In the genomic region with DNA sequence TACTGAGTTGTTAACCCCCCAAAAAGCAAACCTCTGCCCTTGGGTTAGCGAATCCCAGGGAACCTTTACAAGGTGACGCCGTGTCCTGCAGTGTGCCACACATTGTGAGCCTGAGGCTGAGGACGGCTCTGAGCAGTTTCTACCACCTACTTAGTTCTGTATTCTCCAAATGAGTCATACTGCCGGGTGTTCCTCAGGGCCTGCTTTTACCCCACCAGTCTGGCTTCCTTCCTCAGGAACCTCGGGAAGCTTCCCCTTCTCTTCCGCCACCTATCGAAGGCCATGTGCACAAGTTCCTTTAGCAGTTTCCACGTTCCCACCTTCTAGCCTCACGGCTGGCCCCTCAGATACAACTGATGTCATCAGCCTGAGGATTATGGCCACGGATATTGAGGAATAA, we compare ENCODE assay signal across 9 cellular contexts.
DNase-seq lines count a peak whose midpoint lies in the region; ATAC-seq and TF ChIP-seq lines count a peak whose summit lies in the region.
"Had no signal": no experiment of that assay in that cellular context is flagged by ENCODE, and none has a peak within 500 bp of the region (broad histone marks: within the 10 kb centered on the region; RNA-seq: fewer than 3 reads in every experiment).

No MANE protein-coding gene starts in this region.

- H3K4me3 ChIP-seq in right atrium auricular region (no peak overlapping the region), HL-60 (replicated peaks; ENCODE audit: insufficient read depth, low read length) (no peak overlapping the region), epithelial cell of esophagus (ENCODE audit: low read length) (no peak overlapping the region), upper lobe of left lung (no peak overlapping the region)
- H3K4me3 ChIP-seq: sigmoid colon had no signal

- peak; percentile 57 for DNase-seq in Right ventricle myocardium inferior (ENCODE audit: missing footprints)
- no peak for DNase-seq in right atrium auricular region (ENCODE audit: low spot score)
- DNase-seq in HL-60 (ENCODE audit: low read depth in 1 of 2, low spot score in 1 of 2), result peak; percentile 7 to 12
- peak; percentile 19 for DNase-seq in epithelial cell of esophagus (ENCODE audit: low read depth)
- DNase-seq in upper lobe of left lung, result peak in 1 of 2 donors; percentile 43
- DNase-seq in NCI-H446 treated with DMSO at 0.1 percent for 48 hours (lab: John Stamatoyannopoulos, UW), result no peak
- DNase-seq: sigmoid colon had no signal

- 61 to 75% methylated on average over 10 to 11 of the region's 11 CpGs for WGBS in upper lobe of left lung, 2 donors

- H3K27me3 ChIP-seq in right atrium auricular region (no peaks in the 10 kb centered on the region), HL-60 (ENCODE audit: insufficient read depth, poor library complexity, severe bottlenecking) (no peaks in the 10 kb centered on the region), upper lobe of left lung (no peaks in the 10 kb centered on the region)
- H3K27me3 ChIP-seq: sigmoid colon had no signal

- H3K36me3 ChIP-seq in right atrium auricular region (peaks cover 10% of the 10 kb centered on the region), upper lobe of left lung (no peaks in the 10 kb centered on the region)

- TF ChIP-seq EP300 in upper lobe of left lung (IDR thresholded peaks at IDR 0.05), result no peak

- no peaks in the 10 kb centered on the region for H3K9me3 ChIP-seq in right atrium auricular region
- no peaks in the 10 kb centered on the region for H3K9me3 ChIP-seq in upper lobe of left lung
- H3K9me3 ChIP-seq: sigmoid colon had no signal

- TF ChIP-seq POLR2A in upper lobe of left lung (IDR thresholded peaks at IDR 0.05), result no peak

- TF ChIP-seq CTCF in right atrium auricular region (IDR thresholded peaks at IDR 0.05) (no peak), HL-60 (IDR thresholded peaks at IDR 0.05; ENCODE audit: insufficient read depth, low read length) (no peak), epithelial cell of esophagus (IDR thresholded peaks at IDR 0.05; ENCODE audit: insufficient read depth, low read depth, low read length, missing control alignments) (no peak), upper lobe of left lung (IDR thresholded peaks at IDR 0.05) (no peak)

- ATAC-seq in Right ventricle myocardium inferior (peak; percentile 69), upper lobe of left lung (ENCODE audit: low FRiP score in 2 of 2) (peak; percentile 71 to 91), GM19035 (IDR thresholded peaks at IDR 0.05; ENCODE audit: unreplicated experiment) (no peak), GM21423 (IDR thresholded peaks at IDR 0.05; ENCODE audit: unreplicated experiment) (no peak)

- intact Hi-C loops in Right ventricle myocardium inferior (cut with DNase I), result no loop called here

- peak overlapping the region in 1 of 2 donors; percentile 31 for H3K27ac ChIP-seq in right atrium auricular region
- no peak overlapping the region for H3K27ac ChIP-seq in HL-60 (replicated peaks)
- no peak overlapping the region for H3K27ac ChIP-seq in upper lobe of left lung
- H3K27ac ChIP-seq: sigmoid colon had no signal

- H3K4me1 ChIP-seq in right atrium auricular region (no peaks in the 10 kb centered on the region), upper lobe of left lung (no peaks in the 10 kb centered on the region)
- H3K4me1 ChIP-seq: sigmoid colon had no signal

Comparison
In these comparisons a context has a peak if more than half of its experiments do, and no peak if none do; other contexts are left out.
1. DNase-seq: peak in Right ventricle myocardium inferior (single experiment), HL-60 (2 of 2) and epithelial cell of esophagus (single experiment); none in right atrium auricular region (single experiment) and NCI-H446 treated with DMSO at 0.1 percent for 48 hours (single experiment).
2. ATAC-seq: peak in Right ventricle myocardium inferior (single experiment) and upper lobe of left lung (2 of 2); none in GM19035 (single experiment) and GM21423 (single experiment).